Comparison of ENCODE assay signal across 8 cellular contexts in the genomic region with DNA sequence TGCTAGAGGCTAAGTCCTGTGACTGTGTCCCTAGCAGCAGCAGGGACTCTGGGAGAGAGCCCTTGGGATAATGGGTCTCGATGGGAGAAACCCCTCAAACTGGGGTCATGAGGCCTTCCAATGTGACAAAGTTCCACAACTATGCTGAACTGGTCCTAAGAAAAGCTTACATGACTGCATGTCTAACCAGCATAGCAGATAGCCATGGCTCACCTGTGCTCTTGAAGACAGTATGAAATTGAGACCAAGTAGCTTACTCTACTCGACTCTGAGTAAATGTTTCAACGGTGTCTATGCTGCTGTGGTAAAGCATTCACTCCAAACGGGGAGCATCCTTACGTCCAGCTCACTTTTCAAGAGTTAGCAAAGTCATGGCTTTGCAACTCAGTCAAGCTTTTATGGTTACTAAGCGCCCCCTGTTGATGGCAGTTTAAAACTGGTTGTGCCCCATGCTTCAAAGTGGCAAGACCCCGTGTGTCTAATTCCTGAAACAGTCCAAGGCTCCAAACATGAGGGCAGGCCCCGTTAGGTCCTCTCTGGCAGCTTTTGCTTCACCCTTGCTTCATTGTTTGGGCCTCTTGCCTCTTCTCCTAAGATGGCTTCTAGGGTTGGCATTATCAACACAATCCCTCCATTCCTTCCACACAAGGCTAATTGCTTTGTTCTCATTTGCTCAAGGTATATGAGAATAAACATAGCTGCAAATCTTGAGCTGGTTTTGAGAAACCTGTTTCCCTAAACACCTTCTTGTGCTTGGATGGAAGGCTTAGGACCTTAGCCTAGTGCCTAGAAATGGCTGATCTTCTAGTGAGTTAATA. TPM values are rescaled to one million over a fixed set of nuclear protein-coding genes. Genes with fewer than 3 reads are reported as not detected.
DNase-seq lines count a peak whose midpoint lies in the region; ATAC-seq and TF ChIP-seq lines count a peak whose summit lies in the region.

No MANE protein-coding gene starts in this region.

- TF ChIP-seq CTCF in OCI-LY3 (IDR thresholded peaks at IDR 0.05; ENCODE audit: low read depth, low read length) (peak; percentile 95), fibroblast of mammary gland (conservative IDR thresholded peaks at IDR 0.05; ENCODE audit: control insufficient read depth, insufficient read depth, low read depth, low read length) (peak; percentile 80), neural progenitor cell (IDR thresholded peaks at IDR 0.05) (peak; percentile 89)

- peaks cover 62% of the 10 kb centered on the region for H3K27me3 ChIP-seq in OCI-LY3 (ENCODE audit: low read depth, low read length)
- no peaks in the 10 kb centered on the region for H3K27me3 ChIP-seq in neural progenitor cell

- H3K9me3 Mint-ChIP-seq in neural progenitor cell: no peaks in the 10 kb centered on the region

- H3K36me3 Mint-ChIP-seq in neural progenitor cell: no peaks in the 10 kb centered on the region

- H3K79me2 ChIP-seq in OCI-LY3 (ENCODE audit: low read length) (no peaks in the 10 kb centered on the region), neural progenitor cell (ENCODE audit: low read depth) (no peaks in the 10 kb centered on the region)

- H3K36me3 ChIP-seq in OCI-LY3 (replicated peaks; ENCODE audit: low read depth, low read length) (no peaks in the 10 kb centered on the region), neural progenitor cell (no peaks in the 10 kb centered on the region)

- H3K4me3 Mint-ChIP-seq in neural progenitor cell: no peak overlapping the region

- peak overlapping the region; percentile 77; the same call in 1 of the 2 replicates for H2AFZ ChIP-seq in OCI-LY3 (ENCODE audit: low read depth, low read length)
- H2AFZ ChIP-seq in neural progenitor cell (replicated peaks): peak overlapping the region; percentile 85

- H3K9me3 ChIP-seq in OCI-LY3 (ENCODE audit: insufficient read depth, low read length) (no peaks in the 10 kb centered on the region), neural progenitor cell (ENCODE audit: low read depth) (no peaks in the 10 kb centered on the region)

- H3F3A ChIP-seq in neural progenitor cell (ENCODE audit: low read depth): no peaks in the 10 kb centered on the region

- no peak overlapping the region for H3K4me3 ChIP-seq in OCI-LY3 (ENCODE audit: low read length)
- no peak overlapping the region for H3K4me3 ChIP-seq in fibroblast of mammary gland (ENCODE audit: control insufficient read depth, low read depth, low read length)
- H3K4me3 ChIP-seq in neural progenitor cell: no peak overlapping the region

- ATAC-seq in GM18519 (IDR thresholded peaks at IDR 0.05; ENCODE audit: low FRiP score, unreplicated experiment) (peak; percentile 32), HG03439 (IDR thresholded peaks at IDR 0.05; ENCODE audit: unreplicated experiment) (peak; percentile 65)

- H3K4me1 Mint-ChIP-seq in neural progenitor cell: no peaks in the 10 kb centered on the region

- H4K20me1 ChIP-seq in OCI-LY3 (ENCODE audit: insufficient read depth, low read length): no peaks in the 10 kb centered on the region
- H4K20me1 ChIP-seq in neural progenitor cell (ENCODE audit: low read depth): no peaks in the 10 kb centered on the region

- H3K4me1 ChIP-seq in OCI-LY3 (ENCODE audit: low read length) (peaks cover 6% of the 10 kb centered on the region; the same call in 1 of the 2 replicates), neural progenitor cell (peaks cover 4% of the 10 kb centered on the region)

- H3K27ac Mint-ChIP-seq in neural progenitor cell: no peak overlapping the region

- no peak overlapping the region for H3K27ac ChIP-seq in OCI-LY3 (ENCODE audit: low read length)
- no peak overlapping the region for H3K27ac ChIP-seq in neural progenitor cell

- H3K27me3 Mint-ChIP-seq in neural progenitor cell (ENCODE audit: insufficient read depth, low read depth): no peaks in the 10 kb centered on the region

- H3K4me2 ChIP-seq in OCI-LY3 (ENCODE audit: low read length) (peak overlapping the region; percentile 43), neural progenitor cell (no peak overlapping the region)

- peak; percentile 82 for DNase-seq in AG08395 (ENCODE audit: low spot score)
- peak; percentile 69 to 71 for DNase-seq in activated T-cell treated with anti-CD3 and anti-CD28 coated beads, Interleukin-2, amount 50 U/mL, for 48 hours
- DNase-seq in fibroblast of mammary gland (ENCODE audit: low read depth): peak; percentile 85
- DNase-seq in neural progenitor cell (ENCODE audit: low spot score): peak; percentile 93
- peak; percentile 94 for DNase-seq in superior temporal gyrus (ENCODE audit: extremely low spot score)

- no peak overlapping the region for H3K9ac ChIP-seq in OCI-LY3 (ENCODE audit: low read length)
- H3K9ac ChIP-seq in neural progenitor cell: no peak overlapping the region

RNA-seq across cellular contexts. Expression of a gene that starts 46.6 kb away (rescaled TPM):
- total RNA-seq in neural progenitor cell (ENCODE audit: low replicate concordance): 214 and 366 TPM in 2 replicates
